ENCODE assay signal across 14 cellular contexts in the genomic region with DNA sequence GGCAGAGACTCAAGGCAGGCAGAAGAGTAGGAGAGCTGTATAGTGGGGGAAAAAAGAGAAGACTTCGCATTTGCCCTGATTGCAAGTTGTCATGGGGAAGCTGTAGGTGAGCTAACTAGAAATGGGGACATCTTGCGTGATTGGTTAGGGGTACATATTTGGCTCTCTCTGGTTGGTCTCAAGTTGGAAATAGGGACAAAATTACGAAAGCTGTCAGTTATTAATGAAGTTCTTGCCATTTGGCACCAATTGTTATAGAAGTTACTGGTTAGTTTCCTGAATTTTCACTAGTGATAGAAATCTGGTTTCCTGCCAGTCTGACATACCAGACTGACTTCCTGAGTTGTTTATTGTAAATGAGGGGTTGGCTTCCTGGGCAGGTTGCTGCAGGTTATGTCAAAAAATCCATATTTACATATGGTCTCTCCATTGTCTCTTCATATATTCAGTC. TPM values are rescaled to one million over a fixed set of nuclear protein-coding genes. Genes with fewer than 3 reads are reported as not detected.
A peak's percentile ranks its signal among the peaks of the same experiment; 100 is the strongest.
DNase-seq lines count a peak whose midpoint lies in the region; ATAC-seq and TF ChIP-seq lines count a peak whose summit lies in the region.
"Had no signal": no experiment of that assay in that cellular context is flagged by ENCODE, and none has a peak within 500 bp of the region (broad histone marks: within the 10 kb centered on the region; RNA-seq: fewer than 3 reads in every experiment).

No MANE protein-coding gene starts in this region.

- H3K9me3 ChIP-seq in CD4-positive, alpha-beta memory T cell (ENCODE audit: control insufficient read depth in 1 of 2, low read length in 2 of 2), result no peaks in the 10 kb centered on the region
- no peaks in the 10 kb centered on the region for H3K9me3 ChIP-seq in stomach
- H3K9me3 ChIP-seq: esophagus squamous epithelium, suprapubic skin had no signal

- H3K4me3 Mint-ChIP-seq in CD4-positive, alpha-beta memory T cell, result peak overlapping the region; percentile 51 to 86 (median 77)
- peak overlapping the region; percentile 40 for H3K4me3 Mint-ChIP-seq in activated CD4-positive, alpha-beta memory T cell treated with anti-CD3 and anti-CD28 coated beads, Interleukin-2, amount 10 ng/mL, durations not matched to agents 7 days and 5 days
- H3K4me3 Mint-ChIP-seq: neural crest cell had no signal

- in situ Hi-C loops in G401 (cut with HindIII; ENCODE audit: low sequenced_read_pairs), result no loop called here

- no peak for ATAC-seq in foreskin keratinocyte

- peaks cover 36 to 57% (median 47%) of the 10 kb centered on the region in 4 donors for H3K4me1 Mint-ChIP-seq in CD4-positive, alpha-beta memory T cell
- peaks cover 44% of the 10 kb centered on the region for H3K4me1 Mint-ChIP-seq in activated CD4-positive, alpha-beta memory T cell treated with anti-CD3 and anti-CD28 coated beads, Interleukin-2, amount 10 ng/mL, durations not matched to agents 7 days and 5 days
- H3K4me1 Mint-ChIP-seq: neural crest cell had no signal

- POLR2A ChIA-PET in CD4-positive, alpha-beta memory T cell (lab: Charles Lee; ENCODE audit: partially characterized antibody), result interaction anchor here (0.7 to 5.0 kb wide), 17 partner anchors 8 to 328 kb away, joined by 3 to 32 read pairs (median 5); partner anchors contain the start of genes NFKBIZ, PCNP, RPL24 and SENP7
- POLR2A ChIA-PET in activated CD4-positive, alpha-beta memory T cell treated with anti-CD3 and anti-CD28 coated beads, Interleukin-2, amount 10 ng/mL, durations not matched to agents 7 days and 5 days (lab: Charles Lee), result interaction anchor here (0.6 to 3.0 kb wide), 5 partner anchors 8 to 466 kb away, joined by 3 to 12 read pairs (median 9); partner anchors contain the start of genes PCNP, SENP7 and TRMT10C

- intact Hi-C loops in CD4-positive, alpha-beta memory T cell (cut with micrococcal nuclease), result loop anchor here (1.0 to 2.0 kb wide), 3 partner anchors 8 to 22 kb away; partner anchors contain the start of gene SENP7
- intact Hi-C loops in stomach (cut with DNase I; ENCODE audit: low total_unique reads), result no loop called here

- no peak for TF ChIP-seq EP300 in stomach (IDR thresholded peaks at IDR 0.05)

- H3K36me3 Mint-ChIP-seq in CD4-positive, alpha-beta memory T cell, result peaks cover 0 to 3% of the 10 kb centered on the region in 2 donors
- H3K36me3 Mint-ChIP-seq in activated CD4-positive, alpha-beta memory T cell treated with anti-CD3 and anti-CD28 coated beads, Interleukin-2, amount 10 ng/mL, durations not matched to agents 7 days and 5 days (ENCODE audit: low read depth), result no peaks in the 10 kb centered on the region

- H3K27me3 Mint-ChIP-seq in CD4-positive, alpha-beta memory T cell, result no peaks in the 10 kb centered on the region
- H3K27me3 Mint-ChIP-seq in activated CD4-positive, alpha-beta memory T cell treated with anti-CD3 and anti-CD28 coated beads, Interleukin-2, amount 10 ng/mL, durations not matched to agents 7 days and 5 days, result no peaks in the 10 kb centered on the region

- H3K9me3 Mint-ChIP-seq in CD4-positive, alpha-beta memory T cell, result peaks cover 0 to 7% (median 3%) of the 10 kb centered on the region in 8 donors
- peaks cover 4% of the 10 kb centered on the region for H3K9me3 Mint-ChIP-seq in activated CD4-positive, alpha-beta memory T cell treated with anti-CD3 and anti-CD28 coated beads, Interleukin-2, amount 10 ng/mL, durations not matched to agents 7 days and 5 days
- H3K9me3 Mint-ChIP-seq: neural crest cell had no signal

- no peaks in the 10 kb centered on the region for H3K27me3 ChIP-seq in CD4-positive, alpha-beta memory T cell (ENCODE audit: insufficient read depth, low read length)
- no peaks in the 10 kb centered on the region for H3K27me3 ChIP-seq in foreskin keratinocyte
- peaks cover 0 to 22% (median 4%) of the 10 kb centered on the region in 3 donors for H3K27me3 ChIP-seq in stomach

- CTCF ChIA-PET in CD4-positive, alpha-beta memory T cell (lab: Charles Lee; ENCODE audit: partially characterized antibody), result interaction anchor here (1.0 to 6.9 kb wide), 8 partner anchors 9 to 291 kb away, joined by 3 to 28 read pairs (median 8); partner anchors contain the start of genes PCNP and SENP7
- CTCF ChIA-PET in activated CD4-positive, alpha-beta memory T cell treated with anti-CD3 and anti-CD28 coated beads, Interleukin-2, amount 10 ng/mL, durations not matched to agents 7 days and 5 days (lab: Charles Lee), result interaction anchor here (1.2 kb wide), 1 partner anchor 52 kb away, joined by 3 read pairs; the partner anchor contains the start of gene PCNP

- no peaks in the 10 kb centered on the region for H3K36me3 ChIP-seq in CD4-positive, alpha-beta memory T cell (ENCODE audit: insufficient read depth, low read length)
- H3K36me3 ChIP-seq in stomach, result no peaks in the 10 kb centered on the region
- H3K36me3 ChIP-seq: esophagus squamous epithelium, sigmoid colon, suprapubic skin had no signal

- TF ChIP-seq CTCF in foreskin keratinocyte (conservative IDR thresholded peaks at IDR 0.05), result no peak
- no peak for TF ChIP-seq CTCF in stomach (IDR thresholded peaks at IDR 0.05)

- peak overlapping the region in 1 of 2 donors; percentile 5 for H3K4me3 ChIP-seq in CD4-positive, alpha-beta memory T cell (ENCODE audit: low read length in 2 of 2)
- H3K4me3 ChIP-seq in Jurkat, Clone E6-1 (ENCODE audit: low read length), result no peak overlapping the region
- no peak overlapping the region for H3K4me3 ChIP-seq in stomach
- H3K4me3 ChIP-seq: esophagus squamous epithelium, PC-9, sigmoid colon, suprapubic skin had no signal

- DNase-seq in CD4-positive, alpha-beta memory T cell, result peak; percentile 60 to 78 (median 64)
- DNase-seq in Jurkat, Clone E6-1 (ENCODE audit: low read depth, low spot score), result peak; percentile 59
- DNase-seq in activated CD4-positive, alpha-beta memory T cell treated with anti-CD3 and anti-CD28 coated beads, Interleukin-2, amount 10 ng/mL, durations not matched to agents 7 days and 5 days, result no peak
- DNase-seq in foreskin keratinocyte, result peak; percentile 66 to 76
- DNase-seq in NCI-H2227 (lab: John Stamatoyannopoulos, UW; ENCODE audit: unreplicated experiment), result no peak
- no peak for DNase-seq in stomach
- no peak for DNase-seq in G401 (ENCODE audit: low spot score)
- DNase-seq: esophagus squamous epithelium, NCI-H1092, NCI-H446, PC-9, sigmoid colon had no signal

- peak overlapping the region; percentile 56 for H3K27ac ChIP-seq in CD4-positive, alpha-beta memory T cell (ENCODE audit: low read depth, low read length)
- H3K27ac ChIP-seq in foreskin keratinocyte, result no peak overlapping the region
- no peak overlapping the region for H3K27ac ChIP-seq in stomach
- H3K27ac ChIP-seq: esophagus squamous epithelium, PC-9, sigmoid colon, suprapubic skin had no signal

- H3K4me1 ChIP-seq in CD4-positive, alpha-beta memory T cell (ENCODE audit: insufficient read depth, low read length), result peaks cover 57% of the 10 kb centered on the region
- H3K4me1 ChIP-seq in foreskin keratinocyte (peaks cover 14% of the 10 kb centered on the region), stomach (no peaks in the 10 kb centered on the region)
- H3K4me1 ChIP-seq: sigmoid colon had no signal

- 65 to 82% (median 72%) methylated on average over 3 of the region's 3 CpGs for WGBS in stomach, 5 donors

- H3K27ac Mint-ChIP-seq in CD4-positive, alpha-beta memory T cell, result peak overlapping the region; percentile 91 to 100 (median 97)
- peak overlapping the region; percentile 65 for H3K27ac Mint-ChIP-seq in activated CD4-positive, alpha-beta memory T cell treated with anti-CD3 and anti-CD28 coated beads, Interleukin-2, amount 10 ng/mL, durations not matched to agents 7 days and 5 days

- no peak for TF ChIP-seq POLR2A in stomach (IDR thresholded peaks at IDR 0.05)

RNA-seq across cellular contexts. Expression of gene SENP7, which starts 8.3 kb away (rescaled TPM):
- total RNA-seq in CD4-positive, alpha-beta memory T cell, result 10 to 100 TPM; 69.7 to 69.8 TPM
- 10 to 100 TPM in 1 of 2 donors, 1 to 10 TPM in 1; 9.7 to 11.8 TPM for polyA plus RNA-seq in CD4-positive, alpha-beta memory T cell
- 14.9 TPM for polyA plus RNA-seq in Jurkat, Clone E6-1 (2012; ENCODE audit: insufficient read depth, insufficient read length)
- total RNA-seq in activated CD4-positive, alpha-beta memory T cell treated with anti-CD3 and anti-CD28 coated beads, Interleukin-2, amount 10 ng/mL, durations not matched to agents 7 days and 5 days, result 10 to 100 TPM; 28.3 to 30.5 TPM
- total RNA-seq in foreskin keratinocyte, result 6.0 and 6.4 TPM in 2 replicates
- 0.92 and 1.3 TPM in 2 replicates for polyA plus RNA-seq in foreskin keratinocyte
- 10 to 100 TPM in 4 of 5 donors, 1 to 10 TPM in 1; 1.4 to 93.1 (median 29.8) TPM for total RNA-seq in stomach
- polyA plus RNA-seq in stomach, result 1 to 10 TPM; 3.1 to 7.3 (median 3.8) TPM
- 2.7 and 7.3 TPM in 2 replicates for total RNA-seq in G401 (2014; rRNA removed; shearing (Covaris generic))

RNA-seq across cellular contexts. Expression of gene TRMT10C, which starts 40.4 kb away (rescaled TPM):
- total RNA-seq in CD4-positive, alpha-beta memory T cell, result 10 to 100 TPM; 23.3 to 24.8 TPM
- 10 to 100 TPM; 35.5 to 47.8 TPM for polyA plus RNA-seq in CD4-positive, alpha-beta memory T cell
- polyA plus RNA-seq in Jurkat, Clone E6-1 (2012; ENCODE audit: insufficient read depth, insufficient read length), result 56.3 TPM
- 10 to 100 TPM; 21.4 to 22.7 TPM for total RNA-seq in activated CD4-positive, alpha-beta memory T cell treated with anti-CD3 and anti-CD28 coated beads, Interleukin-2, amount 10 ng/mL, durations not matched to agents 7 days and 5 days
- total RNA-seq in foreskin keratinocyte (29.6 and 30.9 TPM in 2 replicates), stomach (10 to 100 TPM in 2 of 5 donors, 1 to 10 TPM in 3; 1.4 to 33.6 (median 4.1) TPM)
- polyA plus RNA-seq in foreskin keratinocyte (25.1 and 28.1 TPM in 2 replicates), stomach (10 to 100 TPM; 13.1 to 16.8 (median 15.3) TPM)
- total RNA-seq in G401 (2014; rRNA removed; shearing (Covaris generic)), result 44.8 and 62.1 TPM in 2 replicates

RNA-seq across cellular contexts. Expression of gene PCNP, which starts 52.7 kb away (rescaled TPM):
- total RNA-seq in CD4-positive, alpha-beta memory T cell, result 100 to 1,000 TPM; 172 to 189 TPM
- polyA plus RNA-seq in CD4-positive, alpha-beta memory T cell, result 100 to 1,000 TPM; 117 to 155 TPM
- polyA plus RNA-seq in Jurkat, Clone E6-1 (2012; ENCODE audit: insufficient read depth, insufficient read length), result 187 TPM
- 100 to 1,000 TPM; 163 to 172 TPM for total RNA-seq in activated CD4-positive, alpha-beta memory T cell treated with anti-CD3 and anti-CD28 coated beads, Interleukin-2, amount 10 ng/mL, durations not matched to agents 7 days and 5 days
- total RNA-seq in foreskin keratinocyte, result 117 TPM in 2 replicates
- polyA plus RNA-seq in foreskin keratinocyte, result 88.7 and 101 TPM in 2 replicates
- 100 to 1,000 TPM in 1 of 5 donors, 10 to 100 TPM in 4; 21.7 to 163 (median 88.1) TPM for total RNA-seq in stomach
- 100 to 1,000 TPM in 1 of 3 donors, 10 to 100 TPM in 2; 81.9 to 160 (median 86.7) TPM for polyA plus RNA-seq in stomach
- 123 and 148 TPM in 2 replicates for total RNA-seq in G401 (2014; rRNA removed; shearing (Covaris generic))

Comparison
In these comparisons a context has a peak if more than half of its experiments do, and no peak if none do; other contexts are left out.
1. DNase-seq: peak in CD4-positive, alpha-beta memory T cell (5 of 5), Jurkat, Clone E6-1 (single experiment) and foreskin keratinocyte (2 of 2); none in activated CD4-positive, alpha-beta memory T cell treated with anti-CD3 and anti-CD28 coated beads, Interleukin-2, amount 10 ng/mL, durations not matched to agents 7 days and 5 days (single experiment), NCI-H2227 (single experiment), stomach (single experiment) and G401 (single experiment).